In genomic region chr5:169944115-169944514, GRCh38 we compare ENCODE assay signal across 29 cellular contexts. TPM values are rescaled to one million over a fixed set of nuclear protein-coding genes. Genes with fewer than 3 reads are reported as not detected.
DNase-seq lines count a peak whose midpoint lies in the region; ATAC-seq, FAIRE-seq and TF ChIP-seq lines count a peak whose summit lies in the region.
"Had no signal": no experiment of that assay in that cellular context is flagged by ENCODE, and none has a peak within 500 bp of the region (broad histone marks: within the 10 kb centered on the region; RNA-seq: fewer than 3 reads in every experiment).

No MANE protein-coding gene starts in this region.

- H2AK5ac ChIP-seq in mesendoderm (ENCODE audit: low read length) = no peak overlapping the region

- H3K56ac ChIP-seq in mesendoderm (ENCODE audit: low read length) = peak overlapping the region; percentile 6

- H3K27me3 ChIP-seq in Karpas-422 (ENCODE audit: low read length) = no peaks in the 10 kb centered on the region
- no peaks in the 10 kb centered on the region for H3K27me3 ChIP-seq in bronchial epithelial cell (ENCODE audit: control insufficient read depth, insufficient read depth, low read length)
- H3K27me3 ChIP-seq in mesendoderm (ENCODE audit: insufficient read depth, low read length, poor library complexity) = no peaks in the 10 kb centered on the region
- no peaks in the 10 kb centered on the region for H3K27me3 ChIP-seq in thyroid gland
- H3K27me3 ChIP-seq: colonic mucosa, tibial nerve had no signal

- H3K36me3 ChIP-seq in Karpas-422 (ENCODE audit: insufficient read depth, low read length) (no peaks in the 10 kb centered on the region; the same call in 1 of the 2 replicates), bronchial epithelial cell (ENCODE audit: control insufficient read depth, insufficient read depth, low read length) (no peaks in the 10 kb centered on the region), mesendoderm (ENCODE audit: control insufficient read depth, insufficient read depth, low read length) (no peaks in the 10 kb centered on the region), thyroid gland (no peaks in the 10 kb centered on the region)
- H3K36me3 ChIP-seq: colonic mucosa, tibial nerve had no signal

- ATAC-seq in HG02623 (IDR thresholded peaks at IDR 0.05; ENCODE audit: unreplicated experiment) = no peak

- no peaks in the 10 kb centered on the region for H4K20me1 ChIP-seq in Karpas-422 (ENCODE audit: insufficient read depth, low read depth, low read length)

- TF ChIP-seq CTCF in bronchial epithelial cell (IDR thresholded peaks at IDR 0.05; ENCODE audit: insufficient read depth, low read length, severe bottlenecking) = no peak
- TF ChIP-seq CTCF in thyroid gland (IDR thresholded peaks at IDR 0.05) = no peak

- no peak for FAIRE-seq in bronchial epithelial cell (lab: Jason Lieb, UNC)
- FAIRE-seq: frontal cortex, RCC 7860, small intestine had no signal

- H3K79me1 ChIP-seq in mesendoderm (ENCODE audit: low read length) = no peaks in the 10 kb centered on the region

- H2BK5ac ChIP-seq in mesendoderm (ENCODE audit: low read length) = no peak overlapping the region

- H3K9me3 ChIP-seq in Karpas-422 (ENCODE audit: low read length) (no peaks in the 10 kb centered on the region), thyroid gland (no peaks in the 10 kb centered on the region)
- H3K9me3 ChIP-seq: colonic mucosa, tibial nerve had no signal

- H3K4me1 Mint-ChIP-seq in T-helper 1 cell treated with Interleukin-12 subunit alpha and Interleukin-12 subunit beta and Interleukin-4 antibody, amounts not matched to agents 30 μg/mL and 1 μg/mL, for 36 hours (ENCODE audit: low read depth) = peaks cover 3% of the 10 kb centered on the region

- no peak overlapping the region for H3K4ac ChIP-seq in mesendoderm (ENCODE audit: low read depth, low read length)

- H3K23ac ChIP-seq in mesendoderm (ENCODE audit: low read length) = no peak overlapping the region

- H3K4me3 ChIP-seq in Karpas-422 (ENCODE audit: low read length) = no peak overlapping the region
- H3K4me3 ChIP-seq in bronchial epithelial cell (ENCODE audit: low read depth, low read length) = no peak overlapping the region
- no peak overlapping the region for H3K4me3 ChIP-seq in mesendoderm (ENCODE audit: low read length)
- no peak overlapping the region for H3K4me3 ChIP-seq in thyroid gland (replicated peaks in 1 of 3)
- H3K4me3 ChIP-seq: colonic mucosa, tibial nerve had no signal

- no peaks in the 10 kb centered on the region for H3K9me3 Mint-ChIP-seq in T-helper 1 cell treated with Interleukin-12 subunit alpha and Interleukin-12 subunit beta and Interleukin-4 antibody, amounts not matched to agents 30 μg/mL and 1 μg/mL, for 36 hours
- H3K9me3 Mint-ChIP-seq: activated T-cell treated with anti-CD3 and anti-CD28 coated beads, Interleukin-2, amount 50 U/mL, for 24 hours had no signal

- peaks cover 20% of the 10 kb centered on the region for H3K79me2 ChIP-seq in Karpas-422 (ENCODE audit: low read length)
- H3K79me2 ChIP-seq in mesendoderm (ENCODE audit: control insufficient read depth, insufficient read depth, low read length) = no peaks in the 10 kb centered on the region

- peaks cover 10% of the 10 kb centered on the region for H3K36me3 Mint-ChIP-seq in T-helper 1 cell treated with Interleukin-12 subunit alpha and Interleukin-12 subunit beta and Interleukin-4 antibody, amounts not matched to agents 30 μg/mL and 1 μg/mL, for 36 hours (ENCODE audit: low read depth)

- H3K4me1 ChIP-seq in Karpas-422 (ENCODE audit: low read length) = peaks cover 32% of the 10 kb centered on the region
- H3K4me1 ChIP-seq in mesendoderm (ENCODE audit: control insufficient read depth, low read depth, low read length) = peaks cover 4% of the 10 kb centered on the region
- no peaks in the 10 kb centered on the region for H3K4me1 ChIP-seq in thyroid gland
- H3K4me1 ChIP-seq: colonic mucosa had no signal

- H4K8ac ChIP-seq in mesendoderm (ENCODE audit: low read depth, low read length) = no peak overlapping the region

- no peak overlapping the region for H2AFZ ChIP-seq in Karpas-422 (ENCODE audit: low read length)

- TF ChIP-seq POLR2A in thyroid gland (IDR thresholded peaks at IDR 0.05) = no peak

- H2BK15ac ChIP-seq in mesendoderm (replicated peaks; ENCODE audit: low read depth) = no peak overlapping the region

- DNase-seq in T-helper 1 cell = no peak
- DNase-seq in Karpas-422 = no peak
- peak; percentile 66 for DNase-seq in bronchial epithelial cell (ENCODE audit: low read depth)
- no peak for DNase-seq in mesendoderm
- no peak for DNase-seq in cerebellum (ENCODE audit: low spot score)
- DNase-seq in thyroid gland = no peak
- DNase-seq: activated CD4-positive, alpha-beta T cell treated with anti-CD3 and anti-CD28 coated beads for 1 hour; activated CD8-positive, alpha-beta memory T cell treated with anti-CD3 and anti-CD28 coated beads for 24 hours; activated T-cell treated with anti-CD3 and anti-CD28 coated beads, Interleukin-2, amount 50 U/mL, for 24 hours; Calu3; colonic mucosa; DND-41; effector CD8-positive, alpha-beta T cell; GOT3; NCI-H1092; NCI-H1930; NCI-H69; small intestine had no signal

- H3K4me2 ChIP-seq in Karpas-422 (ENCODE audit: low read depth, low read length, poor library complexity, severe bottlenecking) = no peak overlapping the region
- no peak overlapping the region for H3K4me2 ChIP-seq in mesendoderm (ENCODE audit: low read length)

- H3K9me2 ChIP-seq in Karpas-422 (replicated peaks; ENCODE audit: insufficient read depth, low read length) = no peaks in the 10 kb centered on the region

- no peaks in the 10 kb centered on the region for H3K27me3 Mint-ChIP-seq in T-helper 1 cell treated with Interleukin-12 subunit alpha and Interleukin-12 subunit beta and Interleukin-4 antibody, amounts not matched to agents 30 μg/mL and 1 μg/mL, for 36 hours (ENCODE audit: low read depth)
- H3K27me3 Mint-ChIP-seq: activated T-cell treated with anti-CD3 and anti-CD28 coated beads, Interleukin-2, amount 50 U/mL, for 24 hours; brain had no signal

- H4K5ac ChIP-seq in mesendoderm (ENCODE audit: low read length) = no peak overlapping the region

- H3K18ac ChIP-seq in mesendoderm (ENCODE audit: low read length) = no peak overlapping the region

- peak overlapping the region; percentile 44; the same call in 1 of the 2 replicates for H3K9ac ChIP-seq in Karpas-422 (ENCODE audit: low read length)
- no peak overlapping the region for H3K9ac ChIP-seq in mesendoderm (ENCODE audit: low read length)

- no peak overlapping the region for H3K4me3 Mint-ChIP-seq in T-helper 1 cell treated with Interleukin-12 subunit alpha and Interleukin-12 subunit beta and Interleukin-4 antibody, amounts not matched to agents 30 μg/mL and 1 μg/mL, for 36 hours
- H3K4me3 Mint-ChIP-seq: activated T-cell treated with anti-CD3 and anti-CD28 coated beads, Interleukin-2, amount 50 U/mL, for 24 hours; brain; nephron had no signal

- H3K27ac ChIP-seq in Karpas-422 (ENCODE audit: low read length) (peak overlapping the region; percentile 71; the same call in 1 of the 2 replicates), mesendoderm (ENCODE audit: low read depth, low read length) (no peak overlapping the region), thyroid gland (no peak overlapping the region)
- H3K27ac ChIP-seq: 22Rv1, colonic mucosa, tibial nerve had no signal

- peak overlapping the region; percentile 33 for H3K27ac Mint-ChIP-seq in T-helper 1 cell treated with Interleukin-12 subunit alpha and Interleukin-12 subunit beta and Interleukin-4 antibody, amounts not matched to agents 30 μg/mL and 1 μg/mL, for 36 hours
- H3K27ac Mint-ChIP-seq: activated T-cell treated with anti-CD3 and anti-CD28 coated beads, Interleukin-2, amount 50 U/mL, for 24 hours had no signal

- intact Hi-C loops in thyroid gland (cut with DNase I) = no loop called here

- WGBS in mesendoderm (ENCODE audit: extremely low coverage, insufficient coverage, low lambda C conversion rate) = no CpG with 5 or more reads among the region's 6 CpGs
- 77 to 86% methylated on average over 6 of the region's 6 CpGs for WGBS in thyroid gland, 2 donors

- no peak overlapping the region for H2BK120ac ChIP-seq in mesendoderm (ENCODE audit: low read depth, low read length)

RNA-seq across cellular contexts. Expression of gene INSYN2B, which starts 36.2 kb away (rescaled TPM):
- total RNA-seq in Karpas-422 (2014; rRNA removed; shearing (Covaris generic); ENCODE audit: low replicate concordance) = 0.07 TPM in 1 of 2 replicates, not detected in the other
- total RNA-seq in bronchial epithelial cell (0.53 TPM in 1 of 2 replicates, not detected in the other), cerebellum (7.5 TPM), thyroid gland (not detected)
- 0.04 TPM for polyA plus RNA-seq in mesendoderm (2013, experiment 1 of 2)
- 0.06 TPM for polyA plus RNA-seq in mesendoderm (2013, experiment 2 of 2)
- total RNA-seq: Calu3; colonic mucosa; mononuclear cell; SK-MEL-5; T-helper 1 cell treated with Interleukin-12 subunit alpha and Interleukin-12 subunit beta and Interleukin-4 antibody, amounts not matched to agents 30 ng/mL and 1 ng/mL, for 36 hours had no signal
